In genomic region chr11:69880041-69880802, GRCh38 we compare ENCODE assay signal across 15 cellular contexts.
"Had no signal": no experiment of that assay in that cellular context is flagged by ENCODE, and none has a peak within 500 bp of the region (broad histone marks: within the 10 kb centered on the region; RNA-seq: fewer than 3 reads in every experiment).

No MANE protein-coding gene starts in this region.

- H3K4me1 Mint-ChIP-seq: activated B cell treated with CpG ODN at 0.5 μM for 24 hours had no signal

- H3K4me1 ChIP-seq: colonic mucosa, gastrocnemius medialis had no signal

- H3K36me3 ChIP-seq: colonic mucosa, gastrocnemius medialis had no signal

- H3K9me3 Mint-ChIP-seq: activated B cell treated with CpG ODN at 0.5 μM for 24 hours; activated T-cell treated with anti-CD3 and anti-CD28 coated beads, Interleukin-2, amount 50 U/mL, for 24 hours; stimulated activated naive CD8-positive, alpha-beta T cell treated with anti-CD3 and anti-CD28 coated beads, Interleukin-15, Interleukin-2, amounts not matched to agents 100 ng/mL and 50 ng/mL, for 24 hours; T-helper 1 cell treated with Interleukin-12 subunit alpha and Interleukin-12 subunit beta and Interleukin-4 antibody, amounts not matched to agents 30 μg/mL and 1 μg/mL, for 36 hours had no signal

- ATAC-seq: gastrocnemius medialis had no signal

- H3K9me3 ChIP-seq: colonic mucosa, gastrocnemius medialis, SK-N-SH had no signal

- H3K27me3 ChIP-seq: colonic mucosa had no signal

- H3K4me3 ChIP-seq: colonic mucosa, gastrocnemius medialis had no signal

- H3K4me2 ChIP-seq: SK-N-SH had no signal

- H3K27me3 Mint-ChIP-seq: stimulated activated naive CD8-positive, alpha-beta T cell treated with anti-CD3 and anti-CD28 coated beads, Interleukin-15, Interleukin-2, amounts not matched to agents 100 ng/mL and 50 ng/mL, for 24 hours had no signal

- DNase-seq: activated B cell treated with CpG ODN at 0.5 μM for 24 hours; activated CD4-positive, alpha-beta T cell treated with anti-CD3 and anti-CD28 coated beads, Interleukin-2, amount 50 U/mL, for 1 hour; activated gamma-delta T cell treated with Interleukin-2 at 50 U/mL for 16 hours; activated T-cell treated with anti-CD3 and anti-CD28 coated beads, Interleukin-2, amount 50 U/mL, for 24 hours; colonic mucosa; effector CD4-positive, alpha-beta T cell; kidney glomerular epithelial cell; mammary epithelial cell; nephron progenitor cell; stimulated activated CD4-positive, alpha-beta T cell treated with anti-CD3 and anti-CD28 coated beads, Interleukin-4, amount 100 ng/mL, for 1 hour; stimulated activated CD8-positive, alpha-beta memory T cell treated with anti-CD3 and anti-CD28 coated beads, Interleukin-4, amount 100 ng/mL, for 48 hours had no signal

- H3K9me2 ChIP-seq: SK-N-SH had no signal

- H3K4me3 Mint-ChIP-seq: activated B cell treated with CpG ODN at 0.5 μM for 24 hours; activated T-cell treated with anti-CD3 and anti-CD28 coated beads, Interleukin-2, amount 50 U/mL, for 24 hours; nephron progenitor cell; stimulated activated naive CD8-positive, alpha-beta T cell treated with anti-CD3 and anti-CD28 coated beads, Interleukin-15, Interleukin-2, amounts not matched to agents 100 ng/mL and 50 ng/mL, for 24 hours; T-helper 1 cell treated with Interleukin-12 subunit alpha and Interleukin-12 subunit beta and Interleukin-4 antibody, amounts not matched to agents 30 μg/mL and 1 μg/mL, for 36 hours had no signal

- H3K27ac Mint-ChIP-seq: activated B cell treated with CpG ODN at 0.5 μM for 24 hours; activated T-cell treated with anti-CD3 and anti-CD28 coated beads, Interleukin-2, amount 50 U/mL, for 24 hours; nephron progenitor cell; stimulated activated naive CD8-positive, alpha-beta T cell treated with anti-CD3 and anti-CD28 coated beads, Interleukin-15, Interleukin-2, amounts not matched to agents 100 ng/mL and 50 ng/mL, for 24 hours; T-helper 1 cell treated with Interleukin-12 subunit alpha and Interleukin-12 subunit beta and Interleukin-4 antibody, amounts not matched to agents 30 μg/mL and 1 μg/mL, for 36 hours had no signal

- H3K27ac ChIP-seq: colonic mucosa, gastrocnemius medialis had no signal
